In the genomic region with DNA sequence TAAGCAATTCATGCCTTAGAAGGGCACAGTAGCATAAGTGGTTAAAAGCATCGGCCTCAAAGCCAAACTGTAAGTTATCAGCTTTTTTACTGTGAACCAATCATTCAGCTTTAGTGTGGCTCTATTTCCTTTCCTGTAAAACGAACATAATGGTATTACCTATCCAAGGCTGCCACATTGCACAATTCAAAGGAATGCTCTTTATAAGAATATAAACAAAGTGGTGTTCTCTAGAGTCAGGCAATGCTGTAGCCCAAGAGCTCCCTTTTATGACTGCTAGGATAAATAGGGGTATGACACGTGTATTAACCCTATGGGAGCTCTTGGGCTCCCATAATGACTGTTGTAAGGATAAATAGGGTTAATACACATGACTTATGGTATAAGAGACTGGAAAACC, we compare ENCODE assay signal across 1 cellular context.
TF ChIP-seq lines count a peak whose summit lies in the region.

No MANE protein-coding gene starts in this region.

TF ChIP-seq in IMR-90, 13 proteins besides CTCF, POLR2A, EP300 and RAD21:
- TF ChIP-seq CEBPB (IDR thresholded peaks at IDR 0.05; ENCODE audit: low read depth, low read length) (peak; percentile 85), CHD1 (IDR thresholded peaks at IDR 0.05; ENCODE audit: low read depth, low read length) (no peak)
